ENCODE assay signal across 1 cellular context in the genomic region with DNA sequence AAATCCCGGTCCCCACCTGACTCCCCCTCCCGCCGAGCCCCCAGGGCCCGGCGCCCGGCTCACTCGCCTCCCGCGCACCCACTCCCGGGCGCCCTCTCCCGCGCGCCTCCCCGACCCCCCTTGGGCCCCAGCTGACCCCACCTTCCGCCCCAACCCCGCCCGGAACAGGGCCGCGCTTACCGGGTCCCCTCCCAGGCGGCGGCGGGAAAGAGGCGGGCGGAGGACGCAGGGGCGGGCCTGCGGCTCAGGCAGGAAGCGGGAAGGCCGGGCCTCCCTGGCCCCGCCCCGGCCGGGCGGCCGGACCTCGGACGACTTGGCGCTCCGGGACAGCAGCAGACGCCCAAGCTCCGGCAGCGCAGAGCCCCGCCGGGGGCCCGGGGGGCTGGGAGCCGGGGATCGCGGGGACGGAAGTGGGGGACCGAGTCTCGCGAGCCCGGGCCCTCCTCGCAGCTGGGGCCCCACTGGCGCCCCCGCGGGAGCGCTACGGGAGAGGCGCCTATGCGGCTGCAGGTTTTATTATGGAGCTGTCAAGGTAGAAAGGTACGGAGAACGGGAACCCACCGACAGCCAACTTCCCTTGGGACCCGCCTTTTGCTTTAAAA.
TF ChIP-seq lines count a peak whose summit lies in the region.

Gene SLC41A3, minus strand, starts transcription at position 212 of the 602 bp plus-strand sequence. CDS start 15,905 bp downstream, outside the sequence.

TF ChIP-seq in K562, 482 proteins besides CTCF, POLR2A, EP300 and RAD21 (continued from another document and continues in another):
- TF ChIP-seq KLF13 (tag; IDR thresholded peaks at IDR 0.05; ENCODE audit: borderline replicate concordance, low read depth) (no peak), HMG20B (CRISPR knock-in tag; IDR thresholded peaks at IDR 0.05) (no peak), EGR1 (conservative IDR thresholded peaks at IDR 0.05) (no peak), BRCA1 (IDR thresholded peaks at IDR 0.05) (no peak), BRCA1 (CRISPR knock-in tag; IDR thresholded peaks at IDR 0.05) (no peak), ELF2 (CRISPR knock-in tag; IDR thresholded peaks at IDR 0.05) (0 out of 2 replicates have a peak, but pooled peaks have one; percentile 49), MYNN (IDR thresholded peaks at IDR 0.05) (no peak), MYNN (CRISPR knock-in tag; IDR thresholded peaks at IDR 0.05) (no peak), POLR2G (IDR thresholded peaks at IDR 0.05; ENCODE audit: low read depth, low read length) (peak; percentile 88), YY1 (IDR thresholded peaks at IDR 0.05; ENCODE audit: borderline replicate concordance in 1 of 3, control insufficient read depth in 1 of 3, extremely low read depth in 1 of 3, insufficient read depth in 3 of 3, insufficient read length in 1 of 3, insufficient replicate concordance in 2 of 3, low read depth in 1 of 3, low read length in 2 of 3) (peak in 2 of 3 experiments; percentile 28 to 39), ZNF133 (CRISPR knock-in tag; IDR thresholded peaks at IDR 0.05) (no peak), DPF2 (IDR thresholded peaks at IDR 0.05) (no peak), SIN3A (IDR thresholded peaks at IDR 0.05; ENCODE audit: borderline replicate concordance in 2 of 2, control insufficient read depth in 1 of 2, low read depth in 2 of 2, low read length in 2 of 2) (peak in 1 of 2 experiments; percentile 59; a peak in 1 of 4 replicates), ZNF77 (CRISPR knock-in tag; IDR thresholded peaks at IDR 0.05) (no peak), ZNF143 (CRISPR knock-in tag; IDR thresholded peaks at IDR 0.05) (no peak), ID3 (CRISPR knock-in tag; IDR thresholded peaks at IDR 0.05) (no peak), ID3 (tag; IDR thresholded peaks at IDR 0.05) (no peak), MCM3 (IDR thresholded peaks at IDR 0.05) (no peak), NFXL1 (CRISPR knock-in tag; IDR thresholded peaks at IDR 0.05) (no peak), HNRNPLL (IDR thresholded peaks at IDR 0.05; ENCODE audit: low read depth, low read length, poor library complexity, severe bottlenecking) (no peak), BACH1 (tag; IDR thresholded peaks at IDR 0.05) (no peak), SAP30 (IDR thresholded peaks at IDR 0.05; ENCODE audit: borderline replicate concordance, insufficient read depth, low read depth, low read length, poor library complexity, severe bottlenecking) (no peak), ZNF3 (CRISPR knock-in tag; IDR thresholded peaks at IDR 0.05) (no peak), KAT7 (CRISPR knock-in tag; IDR thresholded peaks at IDR 0.05; ENCODE audit: borderline replicate concordance) (no peak), FUS (optimal IDR thresholded peaks at IDR 0.05; ENCODE audit: low read depth, low read length) (no peak), HDAC1 (IDR thresholded peaks at IDR 0.05) (no peak), ARID2 (IDR thresholded peaks at IDR 0.05) (no peak), RB1 (IDR thresholded peaks at IDR 0.05; ENCODE audit: low read depth) (peak; percentile 73), CTBP1 (IDR thresholded peaks at IDR 0.05; ENCODE audit: borderline replicate concordance) (no peak), NONO (IDR thresholded peaks at IDR 0.05; ENCODE audit: low read depth in 2 of 2, low read length in 1 of 2) (peak in 1 of 2 experiments; percentile 9; a peak in 1 of 4 replicates), RBM25 (IDR thresholded peaks at IDR 0.05; ENCODE audit: low read depth, low read length, severe bottlenecking) (peak; percentile 75), PHB2 (IDR thresholded peaks at IDR 0.05; ENCODE audit: low read depth) (no peak), CBFA2T3 (IDR thresholded peaks at IDR 0.05) (no peak), HOXB6 (CRISPR knock-in tag; IDR thresholded peaks at IDR 0.05; ENCODE audit: borderline replicate concordance) (no peak), EZH2 (IDR thresholded peaks at IDR 0.05; ENCODE audit: borderline replicate concordance, low read depth, low read length) (no peak), SMAD1 (IDR thresholded peaks at IDR 0.05; ENCODE audit: low read depth, low read length, partially characterized antibody) (no peak), ARID1B (IDR thresholded peaks at IDR 0.05) (no peak), GABPB2 (CRISPR knock-in tag; conservative IDR thresholded peaks at IDR 0.05) (no peak), GTF2E2 (tag; IDR thresholded peaks at IDR 0.05) (no peak), CREBBP (IDR thresholded peaks at IDR 0.05; ENCODE audit: low read depth, low read length) (no peak), PHF8 (IDR thresholded peaks at IDR 0.05; ENCODE audit: borderline replicate concordance, low read length) (peak; percentile 63; the same call in 1 of the 2 replicates), KAT8 (IDR thresholded peaks at IDR 0.05; ENCODE audit: low read depth) (no peak), ZNF589 (CRISPR knock-in tag; IDR thresholded peaks at IDR 0.05; ENCODE audit: low read depth) (no peak), ZC3H11A (IDR thresholded peaks at IDR 0.05; ENCODE audit: low read depth, low read length) (no peak)
- TF ChIP-seq, protein P1, sequence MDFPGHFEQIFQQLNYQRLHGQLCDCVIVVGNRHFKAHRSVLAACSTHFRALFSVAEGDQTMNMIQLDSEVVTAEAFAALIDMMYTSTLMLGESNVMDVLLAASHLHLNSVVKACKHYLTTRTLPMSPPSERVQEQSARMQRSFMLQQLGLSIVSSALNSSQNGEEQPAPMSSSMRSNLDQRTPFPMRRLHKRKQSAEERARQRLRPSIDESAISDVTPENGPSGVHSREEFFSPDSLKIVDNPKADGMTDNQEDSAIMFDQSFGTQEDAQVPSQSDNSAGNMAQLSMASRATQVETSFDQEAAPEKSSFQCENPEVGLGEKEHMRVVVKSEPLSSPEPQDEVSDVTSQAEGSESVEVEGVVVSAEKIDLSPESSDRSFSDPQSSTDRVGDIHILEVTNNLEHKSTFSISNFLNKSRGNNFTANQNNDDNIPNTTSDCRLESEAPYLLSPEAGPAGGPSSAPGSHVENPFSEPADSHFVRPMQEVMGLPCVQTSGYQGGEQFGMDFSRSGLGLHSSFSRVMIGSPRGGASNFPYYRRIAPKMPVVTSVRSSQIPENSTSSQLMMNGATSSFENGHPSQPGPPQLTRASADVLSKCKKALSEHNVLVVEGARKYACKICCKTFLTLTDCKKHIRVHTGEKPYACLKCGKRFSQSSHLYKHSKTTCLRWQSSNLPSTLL (IDR thresholded peaks at IDR 0.05), result no peak
- TF ChIP-seq, protein P2, sequence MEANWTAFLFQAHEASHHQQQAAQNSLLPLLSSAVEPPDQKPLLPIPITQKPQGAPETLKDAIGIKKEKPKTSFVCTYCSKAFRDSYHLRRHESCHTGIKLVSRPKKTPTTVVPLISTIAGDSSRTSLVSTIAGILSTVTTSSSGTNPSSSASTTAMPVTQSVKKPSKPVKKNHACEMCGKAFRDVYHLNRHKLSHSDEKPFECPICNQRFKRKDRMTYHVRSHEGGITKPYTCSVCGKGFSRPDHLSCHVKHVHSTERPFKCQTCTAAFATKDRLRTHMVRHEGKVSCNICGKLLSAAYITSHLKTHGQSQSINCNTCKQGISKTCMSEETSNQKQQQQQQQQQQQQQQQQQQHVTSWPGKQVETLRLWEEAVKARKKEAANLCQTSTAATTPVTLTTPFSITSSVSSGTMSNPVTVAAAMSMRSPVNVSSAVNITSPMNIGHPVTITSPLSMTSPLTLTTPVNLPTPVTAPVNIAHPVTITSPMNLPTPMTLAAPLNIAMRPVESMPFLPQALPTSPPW (CRISPR knock-in tag; IDR thresholded peaks at IDR 0.05), result peak; percentile 81
- TF ChIP-seq, protein P3, sequence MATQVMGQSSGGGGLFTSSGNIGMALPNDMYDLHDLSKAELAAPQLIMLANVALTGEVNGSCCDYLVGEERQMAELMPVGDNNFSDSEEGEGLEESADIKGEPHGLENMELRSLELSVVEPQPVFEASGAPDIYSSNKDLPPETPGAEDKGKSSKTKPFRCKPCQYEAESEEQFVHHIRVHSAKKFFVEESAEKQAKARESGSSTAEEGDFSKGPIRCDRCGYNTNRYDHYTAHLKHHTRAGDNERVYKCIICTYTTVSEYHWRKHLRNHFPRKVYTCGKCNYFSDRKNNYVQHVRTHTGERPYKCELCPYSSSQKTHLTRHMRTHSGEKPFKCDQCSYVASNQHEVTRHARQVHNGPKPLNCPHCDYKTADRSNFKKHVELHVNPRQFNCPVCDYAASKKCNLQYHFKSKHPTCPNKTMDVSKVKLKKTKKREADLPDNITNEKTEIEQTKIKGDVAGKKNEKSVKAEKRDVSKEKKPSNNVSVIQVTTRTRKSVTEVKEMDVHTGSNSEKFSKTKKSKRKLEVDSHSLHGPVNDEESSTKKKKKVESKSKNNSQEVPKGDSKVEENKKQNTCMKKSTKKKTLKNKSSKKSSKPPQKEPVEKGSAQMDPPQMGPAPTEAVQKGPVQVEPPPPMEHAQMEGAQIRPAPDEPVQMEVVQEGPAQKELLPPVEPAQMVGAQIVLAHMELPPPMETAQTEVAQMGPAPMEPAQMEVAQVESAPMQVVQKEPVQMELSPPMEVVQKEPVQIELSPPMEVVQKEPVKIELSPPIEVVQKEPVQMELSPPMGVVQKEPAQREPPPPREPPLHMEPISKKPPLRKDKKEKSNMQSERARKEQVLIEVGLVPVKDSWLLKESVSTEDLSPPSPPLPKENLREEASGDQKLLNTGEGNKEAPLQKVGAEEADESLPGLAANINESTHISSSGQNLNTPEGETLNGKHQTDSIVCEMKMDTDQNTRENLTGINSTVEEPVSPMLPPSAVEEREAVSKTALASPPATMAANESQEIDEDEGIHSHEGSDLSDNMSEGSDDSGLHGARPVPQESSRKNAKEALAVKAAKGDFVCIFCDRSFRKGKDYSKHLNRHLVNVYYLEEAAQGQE (CRISPR knock-in tag; IDR thresholded peaks at IDR 0.05; ENCODE audit: low read depth), result no peak
- TF ChIP-seq, protein P4, sequence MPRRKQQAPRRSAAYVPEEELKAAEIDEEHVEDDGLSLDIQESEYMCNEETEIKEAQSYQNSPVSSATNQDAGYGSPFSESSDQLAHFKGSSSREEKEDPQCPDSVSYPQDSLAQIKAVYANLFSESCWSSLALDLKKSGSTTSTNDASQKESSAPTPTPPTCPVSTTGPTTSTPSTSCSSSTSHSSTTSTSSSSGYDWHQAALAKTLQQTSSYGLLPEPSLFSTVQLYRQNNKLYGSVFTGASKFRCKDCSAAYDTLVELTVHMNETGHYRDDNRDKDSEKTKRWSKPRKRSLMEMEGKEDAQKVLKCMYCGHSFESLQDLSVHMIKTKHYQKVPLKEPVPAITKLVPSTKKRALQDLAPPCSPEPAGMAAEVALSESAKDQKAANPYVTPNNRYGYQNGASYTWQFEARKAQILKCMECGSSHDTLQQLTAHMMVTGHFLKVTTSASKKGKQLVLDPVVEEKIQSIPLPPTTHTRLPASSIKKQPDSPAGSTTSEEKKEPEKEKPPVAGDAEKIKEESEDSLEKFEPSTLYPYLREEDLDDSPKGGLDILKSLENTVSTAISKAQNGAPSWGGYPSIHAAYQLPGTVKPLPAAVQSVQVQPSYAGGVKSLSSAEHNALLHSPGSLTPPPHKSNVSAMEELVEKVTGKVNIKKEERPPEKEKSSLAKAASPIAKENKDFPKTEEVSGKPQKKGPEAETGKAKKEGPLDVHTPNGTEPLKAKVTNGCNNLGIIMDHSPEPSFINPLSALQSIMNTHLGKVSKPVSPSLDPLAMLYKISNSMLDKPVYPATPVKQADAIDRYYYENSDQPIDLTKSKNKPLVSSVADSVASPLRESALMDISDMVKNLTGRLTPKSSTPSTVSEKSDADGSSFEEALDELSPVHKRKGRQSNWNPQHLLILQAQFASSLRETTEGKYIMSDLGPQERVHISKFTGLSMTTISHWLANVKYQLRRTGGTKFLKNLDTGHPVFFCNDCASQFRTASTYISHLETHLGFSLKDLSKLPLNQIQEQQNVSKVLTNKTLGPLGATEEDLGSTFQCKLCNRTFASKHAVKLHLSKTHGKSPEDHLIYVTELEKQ (CRISPR knock-in tag; IDR thresholded peaks at IDR 0.05), result no peak
- TF ChIP-seq, protein P5, sequence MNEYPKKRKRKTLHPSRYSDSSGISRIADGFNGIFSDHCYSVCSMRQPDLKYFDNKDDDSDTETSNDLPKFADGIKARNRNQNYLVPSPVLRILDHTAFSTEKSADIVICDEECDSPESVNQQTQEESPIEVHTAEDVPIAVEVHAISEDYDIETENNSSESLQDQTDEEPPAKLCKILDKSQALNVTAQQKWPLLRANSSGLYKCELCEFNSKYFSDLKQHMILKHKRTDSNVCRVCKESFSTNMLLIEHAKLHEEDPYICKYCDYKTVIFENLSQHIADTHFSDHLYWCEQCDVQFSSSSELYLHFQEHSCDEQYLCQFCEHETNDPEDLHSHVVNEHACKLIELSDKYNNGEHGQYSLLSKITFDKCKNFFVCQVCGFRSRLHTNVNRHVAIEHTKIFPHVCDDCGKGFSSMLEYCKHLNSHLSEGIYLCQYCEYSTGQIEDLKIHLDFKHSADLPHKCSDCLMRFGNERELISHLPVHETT (CRISPR knock-in tag; conservative IDR thresholded peaks at IDR 0.05 in 1 of 2, IDR thresholded peaks at IDR 0.05 in 1 of 2), result peak in 1 of 2 experiments; percentile 76; a peak in 2 of 4 replicates
- TF ChIP-seq, protein P6, sequence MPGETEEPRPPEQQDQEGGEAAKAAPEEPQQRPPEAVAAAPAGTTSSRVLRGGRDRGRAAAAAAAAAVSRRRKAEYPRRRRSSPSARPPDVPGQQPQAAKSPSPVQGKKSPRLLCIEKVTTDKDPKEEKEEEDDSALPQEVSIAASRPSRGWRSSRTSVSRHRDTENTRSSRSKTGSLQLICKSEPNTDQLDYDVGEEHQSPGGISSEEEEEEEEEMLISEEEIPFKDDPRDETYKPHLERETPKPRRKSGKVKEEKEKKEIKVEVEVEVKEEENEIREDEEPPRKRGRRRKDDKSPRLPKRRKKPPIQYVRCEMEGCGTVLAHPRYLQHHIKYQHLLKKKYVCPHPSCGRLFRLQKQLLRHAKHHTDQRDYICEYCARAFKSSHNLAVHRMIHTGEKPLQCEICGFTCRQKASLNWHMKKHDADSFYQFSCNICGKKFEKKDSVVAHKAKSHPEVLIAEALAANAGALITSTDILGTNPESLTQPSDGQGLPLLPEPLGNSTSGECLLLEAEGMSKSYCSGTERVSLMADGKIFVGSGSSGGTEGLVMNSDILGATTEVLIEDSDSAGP (CRISPR knock-in tag; IDR thresholded peaks at IDR 0.05), result no peak
- TF ChIP-seq, protein P7, sequence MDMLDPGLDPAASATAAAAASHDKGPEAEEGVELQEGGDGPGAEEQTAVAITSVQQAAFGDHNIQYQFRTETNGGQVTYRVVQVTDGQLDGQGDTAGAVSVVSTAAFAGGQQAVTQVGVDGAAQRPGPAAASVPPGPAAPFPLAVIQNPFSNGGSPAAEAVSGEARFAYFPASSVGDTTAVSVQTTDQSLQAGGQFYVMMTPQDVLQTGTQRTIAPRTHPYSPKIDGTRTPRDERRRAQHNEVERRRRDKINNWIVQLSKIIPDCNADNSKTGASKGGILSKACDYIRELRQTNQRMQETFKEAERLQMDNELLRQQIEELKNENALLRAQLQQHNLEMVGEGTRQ (CRISPR knock-in tag; IDR thresholded peaks at IDR 0.05), result no peak
- TF ChIP-seq, protein P8, sequence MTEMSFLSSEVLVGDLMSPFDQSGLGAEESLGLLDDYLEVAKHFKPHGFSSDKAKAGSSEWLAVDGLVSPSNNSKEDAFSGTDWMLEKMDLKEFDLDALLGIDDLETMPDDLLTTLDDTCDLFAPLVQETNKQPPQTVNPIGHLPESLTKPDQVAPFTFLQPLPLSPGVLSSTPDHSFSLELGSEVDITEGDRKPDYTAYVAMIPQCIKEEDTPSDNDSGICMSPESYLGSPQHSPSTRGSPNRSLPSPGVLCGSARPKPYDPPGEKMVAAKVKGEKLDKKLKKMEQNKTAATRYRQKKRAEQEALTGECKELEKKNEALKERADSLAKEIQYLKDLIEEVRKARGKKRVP (CRISPR knock-in tag; IDR thresholded peaks at IDR 0.05), result no peak
